Comparison of ENCODE assay signal across 18 cellular contexts in the genomic region with DNA sequence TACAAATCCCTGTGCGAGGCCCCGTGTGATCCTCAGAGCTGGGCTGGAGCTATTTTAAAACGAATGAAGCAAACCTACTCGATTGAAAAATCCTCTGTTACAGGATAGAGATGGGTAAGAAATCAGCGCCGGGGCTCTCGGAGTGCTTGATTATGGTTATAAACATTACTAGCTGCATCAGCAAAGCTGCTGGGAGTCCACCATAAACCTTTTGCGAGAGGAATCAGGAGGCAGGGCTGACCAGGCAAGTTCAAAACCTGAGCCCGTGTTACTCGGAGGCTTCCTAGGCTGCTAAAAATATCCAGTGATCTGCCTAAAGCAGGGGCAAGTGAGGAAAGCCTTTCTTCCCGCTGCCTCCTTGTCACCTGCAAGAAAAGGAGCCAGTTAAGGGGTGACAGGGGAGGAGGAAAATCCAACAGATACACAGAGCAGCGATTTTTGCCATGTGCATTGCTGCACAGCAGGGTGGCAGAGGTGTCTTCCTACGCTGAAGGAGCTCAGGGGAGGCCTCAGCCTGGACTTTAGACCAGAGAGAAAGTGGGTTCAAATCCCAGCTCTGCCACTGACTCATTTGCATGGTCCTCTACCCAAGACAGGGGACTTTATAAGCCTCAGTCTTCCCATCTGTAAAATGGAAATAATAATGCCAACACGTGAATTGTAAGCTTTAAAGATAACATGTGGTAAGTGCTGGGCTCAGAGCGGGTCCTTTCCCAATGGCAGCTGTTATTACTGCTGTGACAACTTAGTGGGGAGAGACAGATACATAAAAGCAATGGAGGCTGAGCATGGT.
DNase-seq lines count a peak whose midpoint lies in the region; FAIRE-seq and TF ChIP-seq lines count a peak whose summit lies in the region.
"Had no signal": no experiment of that assay in that cellular context is flagged by ENCODE, and none has a peak within 500 bp of the region (broad histone marks: within the 10 kb centered on the region; RNA-seq: fewer than 3 reads in every experiment).

No MANE protein-coding gene starts in this region.

- in situ Hi-C loops in G401 (cut with HindIII; ENCODE audit: low sequenced_read_pairs) = no loop called here

- no peak for TF ChIP-seq POLR2A in esophagus squamous epithelium (IDR thresholded peaks at IDR 0.05)

- peak overlapping the region; percentile 39 for H2AFZ ChIP-seq in parathyroid adenoma

- no peak for FAIRE-seq in frontal cortex (lab: Jason Lieb, UNC)
- FAIRE-seq: H54 had no signal

- no peak overlapping the region for H3K4me2 ChIP-seq in parathyroid adenoma (ENCODE audit: low read length)

- H3K27me3 ChIP-seq in parathyroid adenoma (ENCODE audit: control insufficient read depth, insufficient read depth, low read length) = no peaks in the 10 kb centered on the region
- H3K27me3 ChIP-seq in esophagus squamous epithelium = no peaks in the 10 kb centered on the region

- no peaks in the 10 kb centered on the region for H3K79me2 ChIP-seq in parathyroid adenoma

- intact Hi-C loops in head of caudate nucleus (cut with DNase I) = no loop called here
- intact Hi-C loops in esophagus squamous epithelium (cut with DNase I) = no loop called here

- peak; percentile 70 for DNase-seq in G401 (ENCODE audit: low spot score)
- peak; percentile 42 for DNase-seq in NCI-H2227 treated with DMSO at 0.1 percent for 48 hours (lab: John Stamatoyannopoulos, UW)
- DNase-seq in head of caudate nucleus = peak in 27 of 42 donors; percentile 3 to 59 (median 26)
- DNase-seq in frontal cortex (ENCODE audit: low spot score in 2 of 2) = no peak
- no peak for DNase-seq in esophagus squamous epithelium (lab: John Stamatoyannopoulos, UW)
- no peak for DNase-seq in SW 1271 (lab: John Stamatoyannopoulos, UW)
- DNase-seq: ACHN; CD4-positive, alpha-beta T cell; DND-41; Karpas-422; MM.1S; NCI-H1105; NCI-H1694 treated with DMSO at 0.1 percent for 48 hours; NCI-H446; NCI-H774; SHP77 had no signal

- no peak overlapping the region for H3K27ac ChIP-seq in parathyroid adenoma
- H3K27ac ChIP-seq in esophagus squamous epithelium = no peak overlapping the region

- H3K9me3 ChIP-seq in parathyroid adenoma (ENCODE audit: control insufficient read depth, low read length) (no peaks in the 10 kb centered on the region), esophagus squamous epithelium (peaks cover 0 to 12% (median 4%) of the 10 kb centered on the region in 3 donors)

- no peak overlapping the region for H3K9ac ChIP-seq in parathyroid adenoma

- no peaks in the 10 kb centered on the region for H3K4me1 ChIP-seq in parathyroid adenoma
- H3K4me1 ChIP-seq in esophagus squamous epithelium = no peaks in the 10 kb centered on the region

- no peak for TF ChIP-seq CTCF in parathyroid adenoma (IDR thresholded peaks at IDR 0.05)
- TF ChIP-seq CTCF in esophagus squamous epithelium (IDR thresholded peaks at IDR 0.05) = no peak

- WGBS in esophagus squamous epithelium, 2 donors = 72 to 79% methylated on average over 15 of the region's 15 CpGs

- no peak overlapping the region for H3K4me3 ChIP-seq in parathyroid adenoma (ENCODE audit: low read depth, low read length)
- H3K4me3 ChIP-seq in esophagus squamous epithelium = no peak overlapping the region

- no peaks in the 10 kb centered on the region for H3K36me3 ChIP-seq in parathyroid adenoma (ENCODE audit: control insufficient read depth, insufficient read depth, low read length)
- no peaks in the 10 kb centered on the region for H3K36me3 ChIP-seq in esophagus squamous epithelium

Comparison
In these comparisons a context has a peak if more than half of its experiments do, and no peak if none do; other contexts are left out.
1. DNase-seq: peak in G401 (single experiment), NCI-H2227 treated with DMSO at 0.1 percent for 48 hours (single experiment) and head of caudate nucleus (27 of 42); none in frontal cortex (0 of 2), esophagus squamous epithelium (single experiment) and SW 1271 (0 of 2).